ENCODE assay signal across 35 cellular contexts in the genomic region with DNA sequence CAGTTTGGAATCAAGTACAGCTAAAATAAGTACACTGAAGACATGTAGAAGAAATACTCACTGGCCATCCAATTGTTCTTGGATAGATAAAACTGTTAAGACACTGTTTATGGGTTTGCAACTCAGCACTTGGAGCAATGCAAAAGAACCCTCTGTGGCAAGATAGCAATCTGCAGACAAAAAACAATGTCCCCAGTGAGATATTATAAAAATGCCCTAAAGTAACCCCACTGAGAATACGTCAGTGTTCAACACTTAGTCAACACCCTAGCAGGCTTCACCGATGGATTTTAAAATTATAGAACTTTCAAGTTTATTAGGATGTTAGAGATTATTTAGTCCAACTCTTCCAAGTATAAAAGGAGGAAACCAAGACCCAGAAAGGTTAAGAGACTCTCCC. TPM values are rescaled to one million over a fixed set of nuclear protein-coding genes. Genes with fewer than 3 reads are reported as not detected.
"Had no signal": no experiment of that assay in that cellular context is flagged by ENCODE, and none has a peak within 500 bp of the region (broad histone marks: within the 10 kb centered on the region; RNA-seq: fewer than 3 reads in every experiment).

No MANE protein-coding gene starts in this region.

- H3K36me3 Mint-ChIP-seq: activated naive CD8-positive, alpha-beta T cell; brain; stimulated activated effector memory CD8-positive, alpha-beta T cell treated with anti-CD3 and anti-CD28 coated beads, Interleukin-12 subunit alpha, Interleukin-12 subunit beta, amount 100 ng/mL, for 72 hours had no signal

- H3K27ac Mint-ChIP-seq: activated naive CD8-positive, alpha-beta T cell; brain; nephron progenitor cell; stimulated activated effector memory CD8-positive, alpha-beta T cell treated with anti-CD3 and anti-CD28 coated beads, Interleukin-12 subunit alpha, Interleukin-12 subunit beta, amount 100 ng/mL, for 72 hours; stimulated activated naive CD8-positive, alpha-beta T cell treated with anti-CD3 and anti-CD28 coated beads, Interleukin-15, Interleukin-2, amounts not matched to agents 100 ng/mL and 50 ng/mL, for 24 hours; T-helper 1 cell treated with Interleukin-12 subunit alpha and Interleukin-12 subunit beta and Interleukin-4 antibody, amounts not matched to agents 30 μg/mL and 1 μg/mL, for 36 hours had no signal

- DNase-seq: activated CD4-positive, alpha-beta T cell treated with anti-CD3 and anti-CD28 coated beads for 48 hours; activated CD4-positive, alpha-beta T cell treated with anti-CD3 and anti-CD28 coated beads, Interleukin-2, amount 50 U/mL, for 48 hours; activated CD8-positive, alpha-beta memory T cell treated with anti-CD3 and anti-CD28 coated beads, Interleukin-2, amount 50 U/mL, for 48 hours; activated naive CD4-positive, alpha-beta T cell treated with Interleukin-2 at 50 U/mL for 16 hours; activated T-cell treated with anti-CD3 and anti-CD28 coated beads, Interleukin-2, amount 50 U/mL, for 4 hours; aorta; cortex of kidney; heart left ventricle; hypothalamus; left lung; mucosa of descending colon; nephron progenitor cell; ovary; sigmoid colon; small intestine; stimulated activated CD4-positive, alpha-beta T cell treated with anti-CD3 and anti-CD28 coated beads, Interleukin-4, amount 100 ng/mL, for 24 hours; T-helper 9 cell; thyroid gland; upper lobe of left lung had no signal

- H3K9me3 Mint-ChIP-seq: activated T-cell treated with anti-CD3 and anti-CD28 coated beads, Interleukin-2, amount 50 U/mL, for 4 hours; brain; stimulated activated effector memory CD8-positive, alpha-beta T cell treated with anti-CD3 and anti-CD28 coated beads, Interleukin-12 subunit alpha, Interleukin-12 subunit beta, amount 100 ng/mL, for 72 hours; stimulated activated naive CD8-positive, alpha-beta T cell treated with anti-CD3 and anti-CD28 coated beads, Interleukin-15, Interleukin-2, amounts not matched to agents 100 ng/mL and 50 ng/mL, for 24 hours; T-helper 1 cell treated with Interleukin-12 subunit alpha and Interleukin-12 subunit beta and Interleukin-4 antibody, amounts not matched to agents 30 μg/mL and 1 μg/mL, for 36 hours had no signal

- H3K27me3 Mint-ChIP-seq: brain; stimulated activated naive CD8-positive, alpha-beta T cell treated with anti-CD3 and anti-CD28 coated beads, Interleukin-15, Interleukin-2, amounts not matched to agents 100 ng/mL and 50 ng/mL, for 24 hours had no signal

- H3K4me1 Mint-ChIP-seq: brain, nephron progenitor cell had no signal

- FAIRE-seq: small intestine, TTC549 had no signal

- H3K27ac ChIP-seq: cardiac muscle cell, gastroesophageal sphincter, heart left ventricle, left lung, neutrophil, ovary, prostate gland, sigmoid colon, thyroid gland, upper lobe of left lung, vagina, VCaP had no signal

- ATAC-seq: gastroesophageal sphincter, heart left ventricle, left lung, mucosa of descending colon had no signal

- H3K4me3 Mint-ChIP-seq: activated naive CD8-positive, alpha-beta T cell; activated T-cell treated with anti-CD3 and anti-CD28 coated beads, Interleukin-2, amount 50 U/mL, for 4 hours; brain; nephron progenitor cell; stimulated activated effector memory CD8-positive, alpha-beta T cell treated with anti-CD3 and anti-CD28 coated beads, Interleukin-12 subunit alpha, Interleukin-12 subunit beta, amount 100 ng/mL, for 72 hours; stimulated activated naive CD8-positive, alpha-beta T cell treated with anti-CD3 and anti-CD28 coated beads, Interleukin-15, Interleukin-2, amounts not matched to agents 100 ng/mL and 50 ng/mL, for 24 hours; T-helper 1 cell treated with Interleukin-12 subunit alpha and Interleukin-12 subunit beta and Interleukin-4 antibody, amounts not matched to agents 30 μg/mL and 1 μg/mL, for 36 hours had no signal

RNA-seq across cellular contexts. Expression of gene NDP, which starts 47.5 kb away (rescaled TPM):
- total RNA-seq: activated T-cell treated with anti-CD3 and anti-CD28 coated beads, Interleukin-2, amount 50 U/mL, for 4 hours; cardiac muscle cell; epithelial cell of proximal tubule; gastroesophageal sphincter; kidney epithelial cell; left lung; mesenteric fat pad; mucosa of descending colon; subcutaneous adipose tissue; upper lobe of left lung had no signal
